8 cellular contexts compared by ENCODE assay signal in genomic region chr2:100580474-100581264, GRCh38. TPM values are rescaled to one million over a fixed set of nuclear protein-coding genes. Genes with fewer than 3 reads are reported as not detected.
DNase-seq lines count a peak whose midpoint lies in the region; ATAC-seq and FAIRE-seq lines count a peak whose summit lies in the region.

No MANE protein-coding gene starts in this region.

- peak; percentile 71 for ATAC-seq in GM21381 (IDR thresholded peaks at IDR 0.05; ENCODE audit: unreplicated experiment)

- FAIRE-seq in urothelium cell line (lab: Jason Lieb, UNC), result no peak

- DNase-seq in Ammon's horn (ENCODE audit: low spot score) (peak; percentile 34), activated T-cell treated with anti-CD3 and anti-CD28 coated beads for 1 hour (ENCODE audit: low read depth) (peak; percentile 26), lung microvascular endothelial cell (ENCODE audit: low read depth in 2 of 2) (peak; percentile 61 to 92), cerebellum (ENCODE audit: low spot score) (no peak), urothelium cell line (ENCODE audit: low spot score) (no peak), DMS 273 treated with DMSO at 0.1 percent for 48 hours (lab: John Stamatoyannopoulos, UW) (no peak)
- DNase-seq in Jurkat, Clone E6-1 (ENCODE audit: low read depth, low spot score), result peak; percentile 70

- peak overlapping the region; percentile 13 for H3K4me3 ChIP-seq in Jurkat, Clone E6-1 (ENCODE audit: low read length)

RNA-seq across cellular contexts. Expression of gene PDCL3, which starts 17.9 kb away (rescaled TPM):
- polyA plus RNA-seq in Jurkat, Clone E6-1 (2012; ENCODE audit: insufficient read depth, insufficient read length), result 73.2 TPM
- 12.6 and 13.7 TPM in 2 replicates for total RNA-seq in lung microvascular endothelial cell
- 7.1 TPM for total RNA-seq in cerebellum

Comparison
In these comparisons a context has a peak if more than half of its experiments do, and no peak if none do; other contexts are left out.
1. DNase-seq: peak in Ammon's horn (single experiment), Jurkat, Clone E6-1 (single experiment), activated T-cell treated with anti-CD3 and anti-CD28 coated beads for 1 hour (single experiment) and lung microvascular endothelial cell (2 of 2); none in cerebellum (single experiment), urothelium cell line (single experiment) and DMS 273 treated with DMSO at 0.1 percent for 48 hours (single experiment).